In genomic region chr4:56978750-56979303, GRCh38 we compare ENCODE assay signal across 8 cellular contexts. TPM values are rescaled to one million over a fixed set of nuclear protein-coding genes. Genes with fewer than 3 reads are reported as not detected.
DNase-seq lines count a peak whose midpoint lies in the region; ATAC-seq, FAIRE-seq and TF ChIP-seq lines count a peak whose summit lies in the region.

TSS of gene POLR2B (plus strand) at chr4:56978896. CDS start at chr4:56978986, 90 bp downstream.

- peak; percentile 90 for FAIRE-seq in GM12891 (lab: Jason Lieb, UNC)

- ATAC-seq in HG02798 (IDR thresholded peaks at IDR 0.05; ENCODE audit: poor library complexity, unreplicated experiment) = peak; percentile 55
- peak; percentile 77 to 96 (median 91) for ATAC-seq in heart right ventricle

- no peaks in the 10 kb centered on the region for H3K27me3 ChIP-seq in adrenal gland
- H3K27me3 ChIP-seq in heart right ventricle = no peaks in the 10 kb centered on the region

- DNase-seq in GM12891 (ENCODE audit: insufficient read length, low spot score) (peak; percentile 58), NCI-H1436 (lab: John Stamatoyannopoulos, UW) (peak; percentile 91), T-helper 1 cell (peak; percentile 70 to 92 (median 77)), adrenal gland (peak; percentile 94 to 98 (median 96)), heart right ventricle (peak; percentile 94 to 96), progenitor cell of endocrine pancreas (ENCODE audit: low spot score, unreplicated experiment) (peak; percentile 84), ureter (ENCODE audit: low spot score) (peak; percentile 96)

- WGBS in adrenal gland, 4 donors = 0 to 1% (median 0%) methylated on average over 30 to 37 of the region's 37 CpGs
- 1% methylated on average over 37 of the region's 37 CpGs for WGBS in heart right ventricle, 2 donors

- H3K36me3 Mint-ChIP-seq in progenitor cell of endocrine pancreas (ENCODE audit: insufficient read depth) = peaks cover 3% of the 10 kb centered on the region

- H3K4me1 ChIP-seq in adrenal gland (replicated peaks in 1 of 2) (peaks cover 30 to 54% of the 10 kb centered on the region in 2 donors), heart right ventricle (peaks cover 0 to 70% (median 62%) of the 10 kb centered on the region in 9 donors)

- H3K27ac ChIP-seq in adrenal gland (peak within 1 kb of the TSS; percentile 75 to 96 (median 88)), heart right ventricle (peak within 1 kb of the TSS; percentile 68 to 94 (median 89))

- H3K9me3 ChIP-seq in adrenal gland (replicated peaks in 1 of 3) (no peaks in the 10 kb centered on the region), heart right ventricle (peaks cover 0 to 4% (median 0%) of the 10 kb centered on the region in 11 donors)

- H3K27me3 Mint-ChIP-seq in progenitor cell of endocrine pancreas = no peaks in the 10 kb centered on the region

- no peaks in the 10 kb centered on the region for H3K9me3 Mint-ChIP-seq in progenitor cell of endocrine pancreas (ENCODE audit: low read depth)

- TF ChIP-seq CTCF in adrenal gland (IDR thresholded peaks at IDR 0.05) = no peak
- no peak for TF ChIP-seq CTCF in heart right ventricle (IDR thresholded peaks at IDR 0.05)
- TF ChIP-seq CTCF in progenitor cell of endocrine pancreas (IDR thresholded peaks at IDR 0.05; ENCODE audit: unreplicated experiment) = no peak

- H3K36me3 ChIP-seq in adrenal gland (replicated peaks in 1 of 2) (peaks cover 0 to under 1% of the 10 kb centered on the region in 2 donors), heart right ventricle (peaks cover 0 to 29% (median 2%) of the 10 kb centered on the region in 9 donors)

- intact Hi-C loops in adrenal gland (cut with DNase I) (loop anchor here (5.0 kb wide), 3 partner anchors 57 to 72 kb away; partner anchors contain the start of gene REST (in 1 of the 2)), heart right ventricle (cut with DNase I) (loop anchor here in 5 of 10 donors (5.0 to 10.0 kb wide), 5 partner anchors 67 to 542 kb away; partner anchors contain the start of genes REST (in 4 of the 5), IGFBP7 (in 2 of the 5), PAICS (in 1 of the 5) and PPAT (in 1 of the 5))

- H3K4me3 Mint-ChIP-seq in progenitor cell of endocrine pancreas (ENCODE audit: low read depth) = peak within 1 kb of the TSS; percentile 100

- H3K4me3 ChIP-seq in adrenal gland = peak within 1 kb of the TSS; percentile 88 to 94 (median 88)
- peak within 1 kb of the TSS; percentile 69 to 98 (median 83) for H3K4me3 ChIP-seq in heart right ventricle

- H3K27ac Mint-ChIP-seq in progenitor cell of endocrine pancreas = peak within 1 kb of the TSS; percentile 100

- peaks cover 25% of the 10 kb centered on the region for H3K4me1 Mint-ChIP-seq in progenitor cell of endocrine pancreas (ENCODE audit: low read depth)

- TF ChIP-seq POLR2A in GM12891 (IDR thresholded peaks at IDR 0.05; ENCODE audit: low read depth, low read length) (peak; percentile 84), adrenal gland (IDR thresholded peaks at IDR 0.05) (peak; percentile 28 to 91)

TF ChIP-seq in GM12891, 5 proteins besides CTCF, POLR2A, EP300 and RAD21:
- TF ChIP-seq POU2F2 (IDR thresholded peaks at IDR 0.05; ENCODE audit: low read depth, low read length) = peak; percentile 36; the same call in 1 of the 2 replicates
- TF ChIP-seq TAF1 (IDR thresholded peaks at IDR 0.05; ENCODE audit: low read depth, low read length) = peak; percentile 72; the same call in 1 of the 2 replicates
- TF ChIP-seq SPI1 (IDR thresholded peaks at IDR 0.05; ENCODE audit: low read depth, low read length) = no peak
- TF ChIP-seq PAX5 (IDR thresholded peaks at IDR 0.05; ENCODE audit: insufficient read depth, low read length, severe bottlenecking) = no peak
- peak; percentile 82 for TF ChIP-seq POLR2AphosphoS5 (IDR thresholded peaks at IDR 0.05; ENCODE audit: low read depth, low read length)

RNA-seq across cellular contexts. Expression of gene POLR2B, which starts in this region (rescaled TPM):
- 67.6 TPM for polyA plus RNA-seq in GM12891 (2012; ENCODE audit: low read depth, missing spikeins)
- 10 to 100 TPM; 49.1 to 95.9 (median 74.2) TPM for total RNA-seq in adrenal gland
- polyA plus RNA-seq in adrenal gland = 100 to 1,000 TPM in 1 of 3 donors, 10 to 100 TPM in 2; 21.2 to 114 (median 31.8) TPM
- 10 to 100 TPM; 69.0 to 91.2 (median 80.9) TPM for total RNA-seq in heart right ventricle
- 10 to 100 TPM; 20.5 to 34.1 TPM for polyA plus RNA-seq in heart right ventricle
- total RNA-seq in progenitor cell of endocrine pancreas = 107 and 116 TPM in 2 replicates
- total RNA-seq in ureter = 84.2 TPM

Comparison
In these comparisons a context has a peak if more than half of its experiments do, and no peak if none do; other contexts are left out.
1. Peak in every context shown above with its lines: DNase-seq, ATAC-seq, H3K4me3 ChIP-seq and H3K27ac ChIP-seq.